ENCODE assay signal across 1 cellular context in the genomic region with DNA sequence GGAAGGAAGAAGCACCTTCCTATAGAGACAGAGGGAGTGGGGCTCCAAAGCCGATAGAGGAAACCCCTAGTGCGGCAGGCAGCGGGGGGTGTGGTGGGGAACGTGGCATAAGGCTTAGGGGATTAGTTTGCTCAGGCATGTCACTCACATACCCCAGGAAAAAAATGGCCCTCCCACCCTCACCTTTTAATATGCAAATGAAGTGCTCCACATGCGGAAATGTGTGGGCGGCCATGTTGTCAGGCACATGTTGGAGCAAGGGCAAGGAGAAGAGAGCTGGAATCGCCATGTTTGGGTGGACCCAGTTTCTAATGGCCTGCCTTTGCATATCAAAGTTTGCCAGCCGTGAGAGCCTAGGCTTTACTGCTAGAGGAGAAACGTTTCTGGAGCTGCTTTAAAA.
TF ChIP-seq lines count a peak whose summit lies in the region.

No MANE protein-coding gene starts in this region.

TF ChIP-seq in HepG2, 621 proteins besides CTCF, POLR2A, EP300 and RAD21 (continued from another document):
- TF ChIP-seq, protein P1, sequence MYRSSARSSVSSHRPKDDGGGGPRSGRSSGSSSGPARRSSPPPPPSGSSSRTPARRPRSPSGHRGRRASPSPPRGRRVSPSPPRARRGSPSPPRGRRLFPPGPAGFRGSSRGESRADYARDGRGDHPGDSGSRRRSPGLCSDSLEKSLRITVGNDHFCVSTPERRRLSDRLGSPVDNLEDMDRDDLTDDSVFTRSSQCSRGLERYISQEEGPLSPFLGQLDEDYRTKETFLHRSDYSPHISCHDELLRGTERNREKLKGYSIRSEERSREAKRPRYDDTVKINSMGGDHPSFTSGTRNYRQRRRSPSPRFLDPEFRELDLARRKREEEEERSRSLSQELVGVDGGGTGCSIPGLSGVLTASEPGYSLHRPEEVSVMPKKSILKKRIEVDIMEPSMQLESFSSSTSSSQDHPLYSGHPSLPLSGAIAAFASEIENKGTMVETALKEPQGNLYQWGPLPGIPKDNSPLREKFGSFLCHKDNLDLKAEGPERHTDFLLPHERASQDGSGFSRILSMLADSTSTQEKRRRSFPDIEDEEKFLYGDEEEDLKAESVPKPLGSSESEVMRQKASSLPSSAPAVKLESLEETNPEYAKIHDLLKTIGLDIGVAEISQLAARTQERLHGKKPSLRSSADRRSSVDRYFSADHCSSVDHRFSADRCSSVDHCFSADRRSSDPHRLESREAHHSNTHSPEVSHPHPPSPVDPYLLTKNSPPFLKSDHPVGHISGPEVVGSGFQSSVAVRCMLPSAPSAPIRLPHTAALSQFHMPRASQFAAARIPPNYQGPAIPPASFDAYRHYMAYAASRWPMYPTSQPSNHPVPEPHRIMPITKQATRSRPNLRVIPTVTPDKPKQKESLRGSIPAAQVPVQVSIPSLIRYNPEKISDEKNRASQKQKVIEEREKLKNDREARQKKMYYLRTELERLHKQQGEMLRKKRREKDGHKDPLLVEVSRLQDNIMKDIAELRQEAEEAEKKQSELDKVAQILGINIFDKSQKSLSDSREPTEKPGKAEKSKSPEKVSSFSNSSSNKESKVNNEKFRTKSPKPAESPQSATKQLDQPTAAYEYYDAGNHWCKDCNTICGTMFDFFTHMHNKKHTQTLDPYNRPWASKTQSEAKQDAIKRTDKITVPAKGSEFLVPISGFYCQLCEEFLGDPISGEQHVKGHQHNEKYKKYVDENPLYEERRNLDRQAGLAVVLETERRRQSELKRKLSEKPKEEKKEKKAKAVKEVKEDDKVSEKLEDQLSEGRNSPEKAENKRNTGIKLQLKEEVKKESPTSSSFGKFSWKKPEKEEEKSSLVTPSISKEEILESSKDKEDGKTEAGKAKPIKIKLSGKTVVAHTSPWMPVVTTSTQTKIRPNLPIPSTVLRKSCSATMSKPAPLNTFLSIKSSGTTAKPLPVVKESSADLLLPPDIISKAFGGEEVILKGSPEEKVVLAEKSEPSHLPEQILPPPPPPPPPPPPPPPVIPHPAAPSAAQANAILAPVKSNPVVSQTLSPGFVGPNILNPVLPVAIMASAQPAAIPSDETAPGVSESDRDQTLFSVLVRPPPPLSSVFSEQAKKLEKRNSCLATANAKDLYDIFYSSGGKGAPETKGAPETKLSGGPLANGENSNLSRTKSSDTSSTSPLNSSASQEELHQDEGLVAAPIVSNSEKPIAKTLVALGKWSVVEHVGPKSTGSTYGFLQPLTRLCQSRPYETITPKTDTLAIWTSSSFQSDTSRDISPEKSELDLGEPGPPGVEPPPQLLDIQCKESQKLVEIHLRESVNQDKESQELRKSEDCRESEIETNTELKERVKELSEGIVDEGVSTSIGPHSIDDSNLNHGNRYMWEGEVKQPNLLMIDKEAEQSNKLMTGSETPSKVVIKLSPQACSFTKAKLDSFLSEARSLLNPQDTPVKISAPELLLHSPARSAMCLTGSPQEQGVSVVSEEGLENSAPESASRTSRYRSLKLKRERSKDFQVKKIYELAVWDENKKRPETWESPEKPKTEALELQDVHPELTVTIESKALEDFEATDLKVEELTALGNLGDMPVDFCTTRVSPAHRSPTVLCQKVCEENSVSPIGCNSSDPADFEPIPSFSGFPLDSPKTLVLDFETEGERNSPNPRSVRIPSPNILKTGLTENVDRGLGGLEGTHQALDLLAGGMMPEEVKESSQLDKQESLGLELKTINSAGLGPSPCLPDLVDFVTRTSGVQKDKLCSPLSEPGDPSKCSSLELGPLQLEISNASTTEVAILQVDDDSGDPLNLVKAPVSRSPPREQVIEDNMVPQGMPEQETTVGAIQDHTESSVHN (CRISPR knock-in tag; IDR thresholded peaks at IDR 0.05) = no peak
- no peak for TF ChIP-seq SOX5 (CRISPR knock-in tag; IDR thresholded peaks at IDR 0.05; ENCODE audit: borderline replicate concordance)
- TF ChIP-seq ZNF674 (CRISPR knock-in tag; IDR thresholded peaks at IDR 0.05; ENCODE audit: low read depth) = no peak
- no peak for TF ChIP-seq ZNF713 (CRISPR knock-in tag; IDR thresholded peaks at IDR 0.05)
- no peak for TF ChIP-seq TRIM22 (IDR thresholded peaks at IDR 0.05)
- no peak for TF ChIP-seq ZSCAN31 (CRISPR knock-in tag; IDR thresholded peaks at IDR 0.05; ENCODE audit: low read depth)
- TF ChIP-seq TCF7 (IDR thresholded peaks at IDR 0.05; ENCODE audit: low read depth) = no peak
- no peak for TF ChIP-seq PCBP2 (optimal IDR thresholded peaks at IDR 0.05; ENCODE audit: low read depth, low read length, poor library complexity, severe bottlenecking)
- no peak for TF ChIP-seq ZNF33A (CRISPR knock-in tag; IDR thresholded peaks at IDR 0.05; ENCODE audit: borderline replicate concordance)
- TF ChIP-seq ATF5 (CRISPR knock-in tag; IDR thresholded peaks at IDR 0.05; ENCODE audit: low read depth) = no peak
- TF ChIP-seq MYPOP (CRISPR knock-in tag; IDR thresholded peaks at IDR 0.05) = no peak
- no peak for TF ChIP-seq TBX2 (CRISPR knock-in tag; IDR thresholded peaks at IDR 0.05; ENCODE audit: borderline replicate concordance)
- TF ChIP-seq CBX2 (IDR thresholded peaks at IDR 0.05; ENCODE audit: low read depth, low read length) = no peak
- TF ChIP-seq CBX2 (CRISPR knock-in tag; IDR thresholded peaks at IDR 0.05; ENCODE audit: low read depth) = no peak
- no peak for TF ChIP-seq GTF3A (CRISPR knock-in tag; conservative IDR thresholded peaks at IDR 0.05)
